16 cellular contexts compared by ENCODE assay signal in the genomic region with DNA sequence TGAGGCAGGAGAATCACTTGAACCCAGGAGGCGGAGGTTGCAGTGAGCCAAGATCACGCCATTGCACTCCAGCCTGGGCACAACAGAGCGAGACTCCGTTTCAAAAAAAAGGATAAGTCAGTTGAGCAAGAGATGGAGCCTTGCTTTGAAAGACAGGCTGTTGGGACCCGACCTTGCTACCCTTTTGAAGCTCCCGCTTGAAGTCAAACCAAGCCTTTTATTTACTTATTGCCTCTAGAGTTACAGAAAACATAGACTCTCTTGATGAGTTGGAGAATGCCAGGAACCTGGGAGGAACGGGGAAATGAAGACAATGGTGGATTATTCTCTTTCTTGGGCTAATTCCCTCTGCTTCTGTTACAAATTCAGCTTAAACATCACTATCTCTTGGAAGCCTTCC. TPM values are rescaled to one million over a fixed set of nuclear protein-coding genes. Genes with fewer than 3 reads are reported as not detected.
DNase-seq lines count a peak whose midpoint lies in the region; ATAC-seq, FAIRE-seq and TF ChIP-seq lines count a peak whose summit lies in the region.
"Had no signal": no experiment of that assay in that cellular context is flagged by ENCODE, and none has a peak within 500 bp of the region (broad histone marks: within the 10 kb centered on the region; RNA-seq: fewer than 3 reads in every experiment).

No MANE protein-coding gene starts in this region.

- no peaks in the 10 kb centered on the region; a peak in 1 of 5 replicates for H3K27me3 ChIP-seq in HepG2 (ENCODE audit: control insufficient read depth in 1 of 2, insufficient read depth in 2 of 2, low read length in 2 of 2)
- peaks cover 0 to 40% of the 10 kb centered on the region in 2 donors for H3K27me3 ChIP-seq in right lobe of liver
- peaks cover 25% of the 10 kb centered on the region for H3K27me3 ChIP-seq in bronchial epithelial cell (ENCODE audit: control insufficient read depth, insufficient read depth, low read length)
- peaks cover 43% of the 10 kb centered on the region for H3K27me3 ChIP-seq in iPS-18a (ENCODE audit: control insufficient read depth, insufficient read depth, low read length)
- peaks cover 12% of the 10 kb centered on the region; the same call in 1 of the 2 replicates for H3K27me3 ChIP-seq in SJCRH30

- TF ChIP-seq CTCF in HepG2 (CRISPR knock-in tag; IDR thresholded peaks at IDR 0.05) (no peak), right lobe of liver (IDR thresholded peaks at IDR 0.05) (no peak), bronchial epithelial cell (IDR thresholded peaks at IDR 0.05; ENCODE audit: insufficient read depth, low read length, severe bottlenecking) (no peak)

- H3K9ac ChIP-seq in HepG2 (ENCODE audit: insufficient read depth, low read depth, low read length) (peak overlapping the region; percentile 33), iPS-18a (ENCODE audit: low read length) (peak overlapping the region; percentile 24)

- H3K4me3 ChIP-seq in HepG2 (replicated peaks in 1 of 3; ENCODE audit: insufficient read depth in 1 of 3, low read depth in 2 of 3, low read length in 3 of 3) (peak overlapping the region; percentile 25 to 34 (median 32); a peak in 4 of 6 replicates), right lobe of liver (no peak overlapping the region), bronchial epithelial cell (ENCODE audit: low read depth, low read length) (no peak overlapping the region), iPS-18a (ENCODE audit: low read length) (peak overlapping the region; percentile 74), SJCRH30 (no peak overlapping the region)

- no peaks in the 10 kb centered on the region for H3K9me3 ChIP-seq in HepG2 (ENCODE audit: low read length)
- no peaks in the 10 kb centered on the region for H3K9me3 ChIP-seq in right lobe of liver
- H3K9me3 ChIP-seq in iPS-18a (ENCODE audit: control insufficient read depth, low read depth, low read length), result no peaks in the 10 kb centered on the region
- no peaks in the 10 kb centered on the region for H3K9me3 ChIP-seq in SJCRH30 (replicated peaks)

- peak overlapping the region; percentile 92 for H3K4me2 ChIP-seq in HepG2 (ENCODE audit: low read depth, low read length)

- intact Hi-C loops in HepG2 (cut with micrococcal nuclease; ENCODE audit: unreplicated experiment), result no loop called here
- intact Hi-C loops in right lobe of liver (cut with DNase I), result no loop called here

- POLR2A ChIA-PET in HepG2 (lab: Yijun Ruan, JAX), result no interaction called here

- H3K36me3 ChIP-seq in HepG2 (replicated peaks in 1 of 2; ENCODE audit: control insufficient read depth in 1 of 2, insufficient read depth in 2 of 2, low read length in 2 of 2), result no peaks in the 10 kb centered on the region
- H3K36me3 ChIP-seq in right lobe of liver, result no peaks in the 10 kb centered on the region
- no peaks in the 10 kb centered on the region for H3K36me3 ChIP-seq in bronchial epithelial cell (ENCODE audit: control insufficient read depth, insufficient read depth, low read length)
- H3K36me3 ChIP-seq in iPS-18a (ENCODE audit: control insufficient read depth, low read depth, low read length), result no peaks in the 10 kb centered on the region
- no peaks in the 10 kb centered on the region for H3K36me3 ChIP-seq in SJCRH30

- DNase-seq in HepG2 (ENCODE audit: low spot score) (peak; percentile 91), right lobe of liver (no peak), bronchial epithelial cell (ENCODE audit: low read depth) (no peak), RCC 7860 (ENCODE audit: low spot score) (no peak), SJCRH30 (no peak)
- DNase-seq: CD8-positive, alpha-beta T cell; COR-L47; DND-41 had no signal

- H2AFZ ChIP-seq in HepG2 (ENCODE audit: low read length), result peak overlapping the region; percentile 39

- peaks cover 39% of the 10 kb centered on the region for H3K79me2 ChIP-seq in HepG2 (ENCODE audit: insufficient read depth, low read length)

- CTCF ChIA-PET in HepG2 (lab: Yijun Ruan, JAX; ENCODE audit: low intra/inter-chr PET ratio, low total read pairs), result no interaction called here

- peaks cover 58% of the 10 kb centered on the region for H3K4me1 ChIP-seq in HepG2 (ENCODE audit: insufficient read depth, low read length)
- H3K4me1 ChIP-seq in right lobe of liver, result peaks cover 0 to 6% (median 0%) of the 10 kb centered on the region in 4 donors
- H3K4me1 ChIP-seq in iPS-18a (ENCODE audit: control insufficient read depth, low read depth, low read length), result peaks cover 67% of the 10 kb centered on the region
- no peaks in the 10 kb centered on the region for H3K4me1 ChIP-seq in SJCRH30

- in situ Hi-C loops in HepG2 (cut with HindIII; ENCODE audit: extremely low pct_ligation_motif_present, low pct_unique_long_range_greater_than_20kb), result no loop called here

- TF ChIP-seq EP300 in HepG2 (IDR thresholded peaks at IDR 0.05; ENCODE audit: low read depth in 2 of 2, low read length in 2 of 2) (peak in 1 of 2 experiments; percentile 71; a peak in 2 of 4 replicates), HepG2 (CRISPR knock-in tag; IDR thresholded peaks at IDR 0.05; ENCODE audit: borderline replicate concordance) (no peak)

- no peak for TF ChIP-seq POLR2A in HepG2 (IDR thresholded peaks at IDR 0.05; ENCODE audit: insufficient read depth in 1 of 2, low read depth in 2 of 2, low read length in 2 of 2)
- TF ChIP-seq POLR2A in right lobe of liver (IDR thresholded peaks at IDR 0.05), result no peak
- no peak for TF ChIP-seq POLR2A in GM18505 (IDR thresholded peaks at IDR 0.05; ENCODE audit: borderline replicate concordance, extremely low read depth, insufficient read depth, insufficient read length)

- ATAC-seq in HepG2 (peak; percentile 15; the same call in 1 of the 3 replicates), right lobe of liver (no peak), GM18505 (IDR thresholded peaks at IDR 0.05; ENCODE audit: unreplicated experiment) (no peak), GM21360 (IDR thresholded peaks at IDR 0.05; ENCODE audit: unreplicated experiment) (no peak)
- ATAC-seq: CD8-positive, alpha-beta T cell had no signal

- 10% methylated on average over 4 of the region's 7 CpGs for WGBS in HepG2 (ENCODE audit: low lambda C conversion rate)
- 30% methylated on average over 7 of the region's 7 CpGs for WGBS in right lobe of liver (ENCODE audit: insufficient coverage, low coverage, low lambda C conversion rate, missing lambda C conversion rate)

- no peak for TF ChIP-seq RAD21 in HepG2 (CRISPR knock-in tag; IDR thresholded peaks at IDR 0.05)

- BruUV-seq in HepG2 (replicated peaks; lab: Mats Ljungman, UMichigan), result no TSS peak

- peak overlapping the region; percentile 58 for H3K27ac ChIP-seq in HepG2 (ENCODE audit: extremely low read length, insufficient read depth, low read length)
- H3K27ac ChIP-seq in right lobe of liver, result no peak overlapping the region
- no peak overlapping the region for H3K27ac ChIP-seq in iPS-18a (ENCODE audit: low read length)
- no peak overlapping the region for H3K27ac ChIP-seq in SJCRH30
- H3K27ac ChIP-seq: 22Rv1 had no signal

- FAIRE-seq in HepG2 (lab: Jason Lieb, UNC) (peak; percentile 62), bronchial epithelial cell (lab: Jason Lieb, UNC) (peak; percentile 55), RCC 7860 (lab: Jason Lieb, UNC) (no peak)
- FAIRE-seq: D721Med, GM18507, H54 had no signal

- no peaks in the 10 kb centered on the region; the same call in 1 of the 2 replicates for H4K20me1 ChIP-seq in HepG2 (ENCODE audit: insufficient read depth, low read length)

TF ChIP-seq in HepG2, 621 proteins besides CTCF, POLR2A, EP300 and RAD21 (continues in another document):
- TF ChIP-seq TBX2 (CRISPR knock-in tag; IDR thresholded peaks at IDR 0.05; ENCODE audit: borderline replicate concordance), result peak; percentile 56
- TF ChIP-seq NCOA2 (CRISPR knock-in tag; IDR thresholded peaks at IDR 0.05), result peak; percentile 60
- no peak for TF ChIP-seq ESRRA (CRISPR knock-in tag; IDR thresholded peaks at IDR 0.05; ENCODE audit: low read depth)
- 0 out of 2 replicates have a peak, but pooled peaks have one; percentile 25 for TF ChIP-seq HDAC2 (CRISPR knock-in tag; IDR thresholded peaks at IDR 0.05)

RNA-seq across cellular contexts. Expression of a gene that starts 4.9 kb away (rescaled TPM):
- 3.9 and 7.6 TPM in 2 replicates for total RNA-seq in HepG2 (2016; rRNA removed; fragmentation: Illumina TruSeq; extraction: Trizol)
- 16.9 and 20.4 TPM in 2 replicates for total RNA-seq in HepG2 (2016; cell fraction: cytosol; rRNA removed; fragmentation: Illumina TruSeq; extraction: Trizol; ENCODE audit: low read depth)
- 2.6 and 6.9 TPM in 2 replicates for total RNA-seq in HepG2 (2016; cell fraction: insoluble cytoplasmic fraction; rRNA removed; fragmentation: Illumina TruSeq; extraction: Trizol)
- total RNA-seq in HepG2 (2016; cell fraction: membrane; rRNA removed; fragmentation: Illumina TruSeq; extraction: Trizol), result 6.7 and 8.1 TPM in 2 replicates
- total RNA-seq in HepG2 (2016; cell fraction: nucleus; rRNA removed; fragmentation: Illumina TruSeq; extraction: Trizol), result 19.3 and 22.8 TPM in 2 replicates
- 2.5 and 3.0 TPM in 2 replicates for polyA plus RNA-seq in HepG2 (2011; rRNA removed)
- polyA plus RNA-seq in HepG2 (2011; cell fraction: cytosol; rRNA removed), result 0.77 and 1.0 TPM in 2 replicates
- 10.4 and 10.5 TPM in 2 replicates for polyA plus RNA-seq in HepG2 (2011; cell fraction: nucleus; rRNA removed)
- polyA plus RNA-seq in HepG2 (2012), result 2.3 and 2.6 TPM in 2 replicates
- 0.84 and 1.0 TPM in 2 replicates for polyA plus RNA-seq in HepG2 (2016; cell fraction: cytosol; fragmentation: Illumina TruSeq; extraction: Trizol; ENCODE audit: low read depth)
- polyA plus RNA-seq in HepG2 (2016; cell fraction: insoluble cytoplasmic fraction; fragmentation: Illumina TruSeq; extraction: Trizol; ENCODE audit: low read depth), result 3.0 and 5.8 TPM in 2 replicates
- polyA plus RNA-seq in HepG2 (2016; cell fraction: membrane; fragmentation: Illumina TruSeq; extraction: Trizol; ENCODE audit: low read depth), result 1.3 and 1.5 TPM in 2 replicates
- 7.3 and 9.0 TPM in 2 replicates for polyA plus RNA-seq in HepG2 (2016; cell fraction: nucleus; fragmentation: Illumina TruSeq; extraction: Trizol; ENCODE audit: insufficient read depth, low read depth)
- polyA minus RNA-seq in HepG2 (2011; rRNA and poly(A)+ RNA removed; ENCODE audit: low replicate concordance), result 16.0 TPM in 1 of 2 replicates, not detected in the other
- 1.5 and 1.6 TPM in 2 replicates for polyA minus RNA-seq in HepG2 (2011; cell fraction: cytosol; rRNA and poly(A)+ RNA removed)
- 23.3 and 26.9 TPM in 2 replicates for polyA minus RNA-seq in HepG2 (2011; cell fraction: nucleus; rRNA and poly(A)+ RNA removed)
- under 1 TPM in 3 of 6 experiments, not detected in 3; 0.44 to 0.60 (median 0.56) TPM for total RNA-seq in right lobe of liver
- 0.53 TPM in 1 of 2 replicates, not detected in the other for total RNA-seq in bronchial epithelial cell
- total RNA-seq in SJCRH30 (2014; rRNA removed; shearing (Covaris generic)), result 0.12 and 0.18 TPM in 2 replicates
- total RNA-seq: CD8-positive, alpha-beta T cell had no signal
- polyA plus RNA-seq: CD14-positive monocyte had no signal

Comparison
In these comparisons a context has a peak if more than half of its experiments do, and no peak if none do; other contexts are left out.
1. H3K4me3 ChIP-seq: peak in HepG2 (3 of 3) and iPS-18a (single experiment); none in right lobe of liver (0 of 3), bronchial epithelial cell (single experiment) and SJCRH30 (single experiment).